1 cellular context compared by ENCODE assay signal in the genomic region with DNA sequence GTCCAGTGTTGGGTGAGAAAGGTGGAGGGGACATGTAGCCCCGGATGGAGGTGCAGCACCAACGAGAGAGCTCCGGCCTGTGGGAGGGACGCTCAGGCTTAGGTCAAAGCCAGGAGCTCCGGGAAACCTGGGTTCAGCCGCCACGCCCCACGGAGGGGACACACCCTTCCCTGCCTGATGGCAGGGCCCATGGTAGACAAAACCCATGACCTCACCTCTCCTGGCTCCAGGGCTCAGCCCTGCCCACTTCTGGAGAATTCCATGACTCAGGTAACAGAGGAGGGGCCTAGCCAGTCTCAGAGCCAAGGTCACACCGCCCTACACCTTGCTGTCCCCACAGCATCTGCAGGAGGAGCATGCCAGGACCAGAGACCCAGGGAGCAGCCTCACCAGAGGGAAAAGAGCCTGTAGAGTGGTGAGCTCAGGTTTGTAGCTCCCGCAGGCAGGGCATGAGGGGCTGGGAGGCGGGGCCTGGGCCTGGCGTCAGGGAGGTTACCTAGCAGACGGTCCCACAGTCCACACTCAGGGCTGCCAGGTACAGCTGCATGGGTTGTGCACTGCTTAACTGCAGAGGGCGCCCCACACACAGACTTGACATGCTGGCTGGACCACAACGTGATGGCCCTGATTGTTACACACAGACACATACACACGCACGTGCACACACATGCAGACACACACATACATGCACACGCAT.
TF ChIP-seq lines count a peak whose summit lies in the region.

No MANE protein-coding gene starts in this region.

TF ChIP-seq in H1, 55 proteins besides CTCF, POLR2A, EP300 and RAD21 (continued from another document):
- TF ChIP-seq TBP (IDR thresholded peaks at IDR 0.05; ENCODE audit: low read depth, low read length): peak; percentile 18; the same call in 1 of the 2 replicates
- 0 out of 2 replicates have a peak, but pooled peaks have one; percentile 8 for TF ChIP-seq BACH1 (IDR thresholded peaks at IDR 0.05; ENCODE audit: low read length)
- TF ChIP-seq HDAC2 (IDR thresholded peaks at IDR 0.05; ENCODE audit: borderline replicate concordance in 1 of 2, low read depth in 2 of 2, low read length in 2 of 2): no peak
- 0 out of 4 replicates have a peak, but pooled peaks of 1 of the 2 experiments have one; percentile 68 for TF ChIP-seq SIN3A (conservative IDR thresholded peaks at IDR 0.05 in 1 of 2, IDR thresholded peaks at IDR 0.05 in 1 of 2; ENCODE audit: low read depth in 1 of 2, low read length in 2 of 2)
- TF ChIP-seq, protein P1, sequence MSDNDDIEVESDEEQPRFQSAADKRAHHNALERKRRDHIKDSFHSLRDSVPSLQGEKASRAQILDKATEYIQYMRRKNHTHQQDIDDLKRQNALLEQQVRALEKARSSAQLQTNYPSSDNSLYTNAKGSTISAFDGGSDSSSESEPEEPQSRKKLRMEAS (IDR thresholded peaks at IDR 0.05): peak; percentile 48
